1 cellular context compared by ENCODE assay signal in the genomic region with DNA sequence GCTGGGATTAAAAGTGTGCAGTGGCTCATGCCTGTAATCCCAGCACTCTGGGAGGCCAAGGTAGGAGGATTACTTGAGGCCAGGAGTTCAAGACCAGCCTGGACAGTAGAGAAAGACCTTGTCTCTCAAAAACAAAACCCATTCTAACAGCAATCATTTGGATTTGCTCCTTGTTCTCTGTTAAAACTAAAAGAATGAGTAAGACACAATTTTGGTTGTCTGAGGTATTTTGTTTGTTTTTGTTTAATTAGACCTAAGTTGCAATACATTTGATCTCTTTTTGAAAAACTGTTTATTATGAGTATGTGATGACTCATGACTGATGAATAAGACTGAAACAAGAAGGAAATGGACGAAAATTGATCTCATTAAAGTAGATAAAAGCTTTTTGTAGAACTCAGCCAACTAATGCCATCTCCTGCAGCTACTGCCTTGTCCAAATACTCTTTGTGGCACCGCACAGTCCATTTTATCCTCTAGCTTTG.
TF ChIP-seq lines count a peak whose summit lies in the region.

No MANE protein-coding gene starts in this region.

TF ChIP-seq in HCT116, 20 proteins besides CTCF, POLR2A, EP300 and RAD21 (continued from another document):
- TF ChIP-seq, protein P1, sequence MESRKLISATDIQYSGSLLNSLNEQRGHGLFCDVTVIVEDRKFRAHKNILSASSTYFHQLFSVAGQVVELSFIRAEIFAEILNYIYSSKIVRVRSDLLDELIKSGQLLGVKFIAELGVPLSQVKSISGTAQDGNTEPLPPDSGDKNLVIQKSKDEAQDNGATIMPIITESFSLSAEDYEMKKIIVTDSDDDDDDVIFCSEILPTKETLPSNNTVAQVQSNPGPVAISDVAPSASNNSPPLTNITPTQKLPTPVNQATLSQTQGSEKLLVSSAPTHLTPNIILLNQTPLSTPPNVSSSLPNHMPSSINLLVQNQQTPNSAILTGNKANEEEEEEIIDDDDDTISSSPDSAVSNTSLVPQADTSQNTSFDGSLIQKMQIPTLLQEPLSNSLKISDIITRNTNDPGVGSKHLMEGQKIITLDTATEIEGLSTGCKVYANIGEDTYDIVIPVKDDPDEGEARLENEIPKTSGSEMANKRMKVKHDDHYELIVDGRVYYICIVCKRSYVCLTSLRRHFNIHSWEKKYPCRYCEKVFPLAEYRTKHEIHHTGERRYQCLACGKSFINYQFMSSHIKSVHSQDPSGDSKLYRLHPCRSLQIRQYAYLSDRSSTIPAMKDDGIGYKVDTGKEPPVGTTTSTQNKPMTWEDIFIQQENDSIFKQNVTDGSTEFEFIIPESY (IDR thresholded peaks at IDR 0.05; ENCODE audit: extremely low read depth, insufficient replicate concordance, low read length): peak; percentile 55
- TF ChIP-seq ZNF274 (IDR thresholded peaks at IDR 0.05; ENCODE audit: low read depth, low read length) (no peak), SRF (IDR thresholded peaks at IDR 0.05; ENCODE audit: low read depth) (peak; percentile 88), REST (IDR thresholded peaks at IDR 0.05; ENCODE audit: low read depth) (no peak), ZFX (IDR thresholded peaks at IDR 0.05) (no peak), TCF7L2 (IDR thresholded peaks at IDR 0.05; ENCODE audit: borderline replicate concordance, extremely low read depth, insufficient read depth, insufficient read length) (peak; percentile 97)
